24 cellular contexts compared by ENCODE assay signal in genomic region chr7:114432627-114433026, GRCh38. TPM values are rescaled to one million over a fixed set of nuclear protein-coding genes. Genes with fewer than 3 reads are reported as not detected.
"Had no signal": no experiment of that assay in that cellular context is flagged by ENCODE, and none has a peak within 500 bp of the region (broad histone marks: within the 10 kb centered on the region; RNA-seq: fewer than 3 reads in every experiment).

No MANE protein-coding gene starts in this region.

- H3K27ac ChIP-seq: breast epithelium, neutrophil, ovary, psoas muscle, tibial artery had no signal

- H3K4me3 Mint-ChIP-seq: activated naive CD8-positive, alpha-beta T cell treated with anti-CD3 and anti-CD28 coated beads for 36 hours; activated T-cell treated with anti-CD3 and anti-CD28 coated beads, Interleukin-2, amount 50 U/mL, for 24 hours; central memory CD8-positive, alpha-beta T cell; mesothelial cell of epicardium; naive thymus-derived CD8-positive, alpha-beta T cell; stimulated activated naive CD8-positive, alpha-beta T cell treated with anti-CD3 and anti-CD28 coated beads, Interleukin-15, amount 100 ng/mL, for 72 hours; WTC11 had no signal

- DNase-seq: activated CD4-positive, alpha-beta T cell treated with anti-CD3 and anti-CD28 coated beads, Interleukin-2, amount 50 U/mL, for 4 hours; activated CD8-positive, alpha-beta memory T cell treated with anti-CD3 and anti-CD28 coated beads for 24 hours; activated CD8-positive, alpha-beta memory T cell treated with anti-CD3 and anti-CD28 coated beads, Interleukin-2, amount 50 U/mL, for 4 hours; activated naive CD4-positive, alpha-beta T cell; activated naive CD8-positive, alpha-beta T cell treated with anti-CD3 and anti-CD28 coated beads for 36 hours; activated T-cell treated with anti-CD3 and anti-CD28 coated beads, Interleukin-2, amount 50 U/mL, for 24 hours; effector memory CD4-positive, alpha-beta T cell; hypothalamus; left ventricle myocardium superior; mammary epithelial cell; naive thymus-derived CD8-positive, alpha-beta T cell; ovary; psoas muscle; right cardiac atrium; stimulated activated CD4-positive, alpha-beta T cell treated with anti-CD3 and anti-CD28 coated beads, Interleukin-12 subunit alpha, Interleukin-12 subunit beta, amount 100 ng/mL, for 4 hours; stimulated activated naive CD8-positive, alpha-beta T cell treated with anti-CD3 and anti-CD28 coated beads, Interleukin-15, amount 100 ng/mL, for 72 hours; tibial artery had no signal

- H3K4me3 ChIP-seq: breast epithelium, ovary, psoas muscle, tibial artery had no signal

- H3K27me3 Mint-ChIP-seq: activated naive CD8-positive, alpha-beta T cell treated with anti-CD3 and anti-CD28 coated beads for 36 hours; activated T-cell treated with anti-CD3 and anti-CD28 coated beads, Interleukin-2, amount 50 U/mL, for 24 hours; central memory CD8-positive, alpha-beta T cell; naive thymus-derived CD8-positive, alpha-beta T cell; stimulated activated naive CD8-positive, alpha-beta T cell treated with anti-CD3 and anti-CD28 coated beads, Interleukin-15, amount 100 ng/mL, for 72 hours had no signal

- H3K9me3 ChIP-seq: breast epithelium, neutrophil, ovary, psoas muscle, tibial artery had no signal

- H3K9me3 Mint-ChIP-seq: activated naive CD8-positive, alpha-beta T cell treated with anti-CD3 and anti-CD28 coated beads for 36 hours; activated T-cell treated with anti-CD3 and anti-CD28 coated beads, Interleukin-2, amount 50 U/mL, for 24 hours; activated T-helper 2 cell treated with anti-CD3 and anti-CD28 coated beads, Interferon-gamma antibody, Interleukin-2, Interleukin-4, amounts not matched to agents 10 μg/mL and 5 μg/mL and 100 μg/mL, durations not matched to agents 14 hours and 24 hours and 36 hours; stimulated activated naive CD8-positive, alpha-beta T cell treated with anti-CD3 and anti-CD28 coated beads, Interleukin-15, amount 100 ng/mL, for 72 hours; WTC11 had no signal

- H3K36me3 ChIP-seq: breast epithelium, neutrophil, ovary, tibial artery had no signal

- H3K27me3 ChIP-seq: breast epithelium, neutrophil, ovary, tibial artery had no signal

- H3K4me1 Mint-ChIP-seq: activated naive CD8-positive, alpha-beta T cell treated with anti-CD3 and anti-CD28 coated beads for 36 hours; central memory CD8-positive, alpha-beta T cell; naive thymus-derived CD8-positive, alpha-beta T cell; stimulated activated naive CD8-positive, alpha-beta T cell treated with anti-CD3 and anti-CD28 coated beads, Interleukin-15, amount 100 ng/mL, for 72 hours; WTC11 had no signal

- H3K36me3 Mint-ChIP-seq: activated naive CD8-positive, alpha-beta T cell treated with anti-CD3 and anti-CD28 coated beads for 36 hours; naive thymus-derived CD8-positive, alpha-beta T cell; WTC11 had no signal

- ATAC-seq: esophagus mucosa; left ventricle myocardium superior; naive thymus-derived CD8-positive, alpha-beta T cell; right cardiac atrium; stimulated activated naive CD8-positive, alpha-beta T cell treated with anti-CD3 and anti-CD28 coated beads, Interleukin-15, amount 100 ng/mL, for 72 hours; WTC11 had no signal

- H3K27ac Mint-ChIP-seq: activated naive CD8-positive, alpha-beta T cell treated with anti-CD3 and anti-CD28 coated beads for 36 hours; activated T-cell treated with anti-CD3 and anti-CD28 coated beads, Interleukin-2, amount 50 U/mL, for 24 hours; activated T-helper 2 cell treated with anti-CD3 and anti-CD28 coated beads, Interferon-gamma antibody, Interleukin-2, Interleukin-4, amounts not matched to agents 10 μg/mL and 5 μg/mL and 100 μg/mL, durations not matched to agents 14 hours and 24 hours and 36 hours; mesothelial cell of epicardium; naive thymus-derived CD8-positive, alpha-beta T cell; stimulated activated naive CD8-positive, alpha-beta T cell treated with anti-CD3 and anti-CD28 coated beads, Interleukin-15, amount 100 ng/mL, for 72 hours; WTC11 had no signal

RNA-seq across cellular contexts. Expression of gene FOXP2, which starts 18.0 kb away (rescaled TPM):
- total RNA-seq: activated naive CD8-positive, alpha-beta T cell treated with anti-CD3 and anti-CD28 coated beads for 36 hours; naive thymus-derived CD8-positive, alpha-beta T cell had no signal
- polyA plus RNA-seq: mammary epithelial cell; naive thymus-derived CD8-positive, alpha-beta T cell had no signal
